In genomic region chr3:52504977-52505376, GRCh38 we compare ENCODE assay signal across 16 cellular contexts. TPM values are rescaled to one million over a fixed set of nuclear protein-coding genes. Genes with fewer than 3 reads are reported as not detected.
A peak's percentile ranks its signal among the peaks of the same experiment; 100 is the strongest.
DNase-seq lines count a peak whose midpoint lies in the region; ATAC-seq and TF ChIP-seq lines count a peak whose summit lies in the region.
"Had no signal": no experiment of that assay in that cellular context is flagged by ENCODE, and none has a peak within 500 bp of the region (broad histone marks: within the 10 kb centered on the region; RNA-seq: fewer than 3 reads in every experiment).

No MANE protein-coding gene starts in this region.

- H3K27ac ChIP-seq in HEK293 (ENCODE audit: extremely low read depth, low read depth, low read length) (no peak overlapping the region), neuronal stem cell (replicated peaks; ENCODE audit: low read length) (no peak overlapping the region), right lobe of liver (no peak overlapping the region), substantia nigra (ENCODE audit: low read depth, low read length, poor library complexity, severe bottlenecking) (no peak overlapping the region)
- H3K27ac ChIP-seq: C4-2B had no signal

- peaks cover 2% of the 10 kb centered on the region for H3K79me1 ChIP-seq in neuronal stem cell (ENCODE audit: low read depth, low read length)

- no peak overlapping the region for H3K23ac ChIP-seq in neuronal stem cell (ENCODE audit: low read depth, low read length, poor library complexity)

- no peak overlapping the region for H3K4me2 ChIP-seq in neuronal stem cell (ENCODE audit: insufficient read depth, low read length, poor library complexity, severe bottlenecking)
- H3K4me2 ChIP-seq: GM23338 had no signal

- no peak overlapping the region for H2AFZ ChIP-seq in neuronal stem cell (ENCODE audit: low read length)
- H2AFZ ChIP-seq: GM23338 had no signal

- TF ChIP-seq CTCF in HEK293 (tag by site-specific recombination; IDR thresholded peaks at IDR 0.05) = no peak
- TF ChIP-seq CTCF in endothelial cell (IDR thresholded peaks at IDR 0.05; ENCODE audit: unreplicated experiment) = no peak
- no peak for TF ChIP-seq CTCF in right lobe of liver (IDR thresholded peaks at IDR 0.05)

- DNase-seq in endothelial cell (ENCODE audit: low spot score) = no peak
- no peak for DNase-seq in neuronal stem cell (ENCODE audit: low spot score)
- no peak for DNase-seq in right lobe of liver
- no peak for DNase-seq in activated CD4-positive, alpha-beta T cell treated with anti-CD3 and anti-CD28 coated beads, Interleukin-2, amount 50 U/mL, for 4 hours
- DNase-seq in substantia nigra (lab: John Stamatoyannopoulos, UW) = no peak
- DNase-seq: Caco-2; CD4-positive, CD25-positive, alpha-beta regulatory T cell; CD8-positive, alpha-beta T cell; DMS153; DND-41 had no signal

- H3K4me3 ChIP-seq in HEK293 (ENCODE audit: low read depth, low read length) (no peak overlapping the region), neuronal stem cell (ENCODE audit: low read length in 2 of 2) (no peak overlapping the region), right lobe of liver (no peak overlapping the region)
- H3K4me3 ChIP-seq: GM23338, HAP-1 had no signal

- TF ChIP-seq POLR2A in right lobe of liver (IDR thresholded peaks at IDR 0.05) = no peak

- H3K4me1 ChIP-seq in HEK293 (ENCODE audit: control insufficient read depth, insufficient read depth, low read length) = no peaks in the 10 kb centered on the region
- H3K4me1 ChIP-seq in neuronal stem cell (ENCODE audit: control insufficient read depth in 2 of 2, insufficient read depth in 1 of 2, low read depth in 1 of 2, low read length in 2 of 2) = peaks cover 0 to 17% of the 10 kb centered on the region in 2 donors
- no peaks in the 10 kb centered on the region for H3K4me1 ChIP-seq in right lobe of liver
- H3K4me1 ChIP-seq: Caco-2, HAP-1 had no signal

- H3K14ac ChIP-seq in neuronal stem cell (ENCODE audit: low read length) = no peak overlapping the region

- no peak overlapping the region for H3K9ac ChIP-seq in neuronal stem cell (ENCODE audit: low read depth, low read length, poor library complexity)

- H3K4me1 Mint-ChIP-seq in endothelial cell (ENCODE audit: unreplicated experiment) = peaks cover 13% of the 10 kb centered on the region
- H3K4me1 Mint-ChIP-seq: CD4-positive, CD25-positive, alpha-beta regulatory T cell had no signal

- no peak for ATAC-seq in right lobe of liver
- ATAC-seq: CD8-positive, alpha-beta T cell; GM23338 had no signal

- H2AK5ac ChIP-seq in neuronal stem cell (ENCODE audit: low read depth, low read length) = peak overlapping the region; percentile 84

- no peak overlapping the region for H3K27ac Mint-ChIP-seq in endothelial cell (ENCODE audit: unreplicated experiment)
- H3K27ac Mint-ChIP-seq: CD4-positive, CD25-positive, alpha-beta regulatory T cell; CD8-positive, alpha-beta T cell; GM23338 had no signal

- H3K36me3 Mint-ChIP-seq in endothelial cell (ENCODE audit: low read depth, unreplicated experiment) = peaks cover 50% of the 10 kb centered on the region
- H3K36me3 Mint-ChIP-seq: CD4-positive, CD25-positive, alpha-beta regulatory T cell; CD8-positive, alpha-beta T cell had no signal

- no peak overlapping the region for H2BK12ac ChIP-seq in neuronal stem cell (ENCODE audit: low read length)

- H2BK15ac ChIP-seq in neuronal stem cell (ENCODE audit: low read length) = peak overlapping the region; percentile 39

- H3K36me3 ChIP-seq in HEK293 (ENCODE audit: control insufficient read depth in 2 of 2, insufficient read depth in 1 of 2, low read length in 2 of 2) (no peaks in the 10 kb centered on the region), neuronal stem cell (replicated peaks in 1 of 2; ENCODE audit: control insufficient read depth in 2 of 2, insufficient read depth in 2 of 2, low read length in 2 of 2) (no peaks in the 10 kb centered on the region), right lobe of liver (peaks cover 0 to 5% (median 0%) of the 10 kb centered on the region in 4 donors)
- H3K36me3 ChIP-seq: HAP-1 had no signal

- no peak overlapping the region for H2BK120ac ChIP-seq in neuronal stem cell (ENCODE audit: low read depth, low read length)

- peak overlapping the region; percentile 37 for H3K4me3 Mint-ChIP-seq in endothelial cell (ENCODE audit: unreplicated experiment)
- H3K4me3 Mint-ChIP-seq: CD4-positive, CD25-positive, alpha-beta regulatory T cell; CD8-positive, alpha-beta T cell; GM23338 had no signal

- H3K27me3 ChIP-seq in neuronal stem cell (ENCODE audit: control insufficient read depth in 3 of 3, insufficient read depth in 3 of 3, low read depth in 1 of 3, low read length in 3 of 3) (peaks cover 0 to 25% (median 0%) of the 10 kb centered on the region in 3 experiments), right lobe of liver (no peaks in the 10 kb centered on the region)

- H4K91ac ChIP-seq in neuronal stem cell (ENCODE audit: low read depth, low read length, poor library complexity) = no peak overlapping the region

- H3K18ac ChIP-seq in neuronal stem cell (ENCODE audit: low read length) = peak overlapping the region; percentile 58

- H3K9me3 ChIP-seq in HEK293 (ENCODE audit: control insufficient read depth, insufficient read depth, low read depth, low read length) = no peaks in the 10 kb centered on the region
- no peaks in the 10 kb centered on the region for H3K9me3 ChIP-seq in neuronal stem cell (replicated peaks in 1 of 2; ENCODE audit: control insufficient read depth in 2 of 2, insufficient read depth in 1 of 2, low read depth in 1 of 2, low read length in 2 of 2)
- H3K9me3 ChIP-seq in right lobe of liver = no peaks in the 10 kb centered on the region
- H3K9me3 ChIP-seq: Caco-2, HAP-1 had no signal

- peaks cover 5% of the 10 kb centered on the region for H3K27me3 Mint-ChIP-seq in endothelial cell (ENCODE audit: unreplicated experiment)
- H3K27me3 Mint-ChIP-seq: CD4-positive, CD25-positive, alpha-beta regulatory T cell had no signal

- no peaks in the 10 kb centered on the region for H3K9me3 Mint-ChIP-seq in endothelial cell (ENCODE audit: unreplicated experiment)
- H3K9me3 Mint-ChIP-seq: CD8-positive, alpha-beta T cell; GM23338 had no signal

- CTCF ChIA-PET in HEK293 (lab: Yijun Ruan, JAX) = no interaction called here

- H3K4ac ChIP-seq in neuronal stem cell (ENCODE audit: low read length) = no peak overlapping the region

- no CpG with 5 or more reads among the region's 10 CpGs for WGBS in neuronal stem cell (ENCODE audit: extremely low coverage in 2 of 2, insufficient read length in 2 of 2, insufficient replicate concordance in 1 of 2), 2 donors
- 81% methylated on average over 6 of the region's 10 CpGs for WGBS in right lobe of liver (ENCODE audit: insufficient coverage, low coverage, low lambda C conversion rate, missing lambda C conversion rate)

- intact Hi-C loops in right lobe of liver (cut with DNase I) = no loop called here

- no peak overlapping the region for H2BK5ac ChIP-seq in neuronal stem cell (ENCODE audit: low read length)

- no peak overlapping the region for H4K8ac ChIP-seq in neuronal stem cell (ENCODE audit: low read depth, low read length)

- POLR2A ChIA-PET in HEK293 (lab: Yijun Ruan, JAX) = interaction anchor here (1.3 kb wide), 1 partner anchor 31 kb away, joined by 5 read pairs; the partner anchor contains the start of gene UQCC5

TF ChIP-seq in HEK293, 187 proteins besides CTCF, POLR2A, EP300 and RAD21 (continues in another document):
- TF ChIP-seq ZNF221 (tag by site-specific recombination; IDR thresholded peaks at IDR 0.05; ENCODE audit: borderline replicate concordance) (no peak), ZNF19 (tag by site-specific recombination; IDR thresholded peaks at IDR 0.05; ENCODE audit: low read depth) (no peak), KLF17 (tag by site-specific recombination; IDR thresholded peaks at IDR 0.05) (no peak), ZNF660 (tag by site-specific recombination; IDR thresholded peaks at IDR 0.05) (no peak), ZNF423 (tag by site-specific recombination; IDR thresholded peaks at IDR 0.05) (no peak), ZFHX2 (tag by site-specific recombination; conservative IDR thresholded peaks at IDR 0.05) (0 out of 2 replicates have a peak, but pooled peaks have one; percentile 10), ZNF791 (tag by site-specific recombination; IDR thresholded peaks at IDR 0.05) (no peak), GLIS1 (tag by site-specific recombination; IDR thresholded peaks at IDR 0.05) (peak; percentile 85), ZNF473 (tag by site-specific recombination; IDR thresholded peaks at IDR 0.05) (no peak), ZNF404 (tag by site-specific recombination; IDR thresholded peaks at IDR 0.05) (no peak), ZIC2 (tag by site-specific recombination; IDR thresholded peaks at IDR 0.05) (peak; percentile 81), KLF9 (tag by site-specific recombination; IDR thresholded peaks at IDR 0.05; ENCODE audit: low read depth) (no peak), ZNF555 (tag by site-specific recombination; conservative IDR thresholded peaks at IDR 0.05) (no peak)

RNA-seq across cellular contexts. Expression of gene STAB1, which starts 9.8 kb away (rescaled TPM):
- total RNA-seq in endothelial cell (ENCODE audit: unreplicated experiment) (866 TPM), right lobe of liver (100 to 1,000 TPM in 3 of 6 experiments, 10 to 100 TPM in 3; 60.7 to 268 (median 92.5) TPM)
- polyA plus RNA-seq in neuronal stem cell (2013, experiment 1 of 2) = 0.10 TPM
- polyA plus RNA-seq in neuronal stem cell (2013, experiment 2 of 2) = 0.03 TPM
- total RNA-seq: H4 had no signal
- polyA plus RNA-seq: CD4-positive, CD25-positive, alpha-beta regulatory T cell had no signal

RNA-seq across cellular contexts. Expression of gene NT5DC2, which starts 28.7 kb away (rescaled TPM):
- 252 TPM for total RNA-seq in endothelial cell (ENCODE audit: unreplicated experiment)
- 246 TPM for polyA plus RNA-seq in neuronal stem cell (2013, experiment 1 of 2)
- polyA plus RNA-seq in neuronal stem cell (2013, experiment 2 of 2) = 233 TPM
- total RNA-seq in right lobe of liver = 10 to 100 TPM in 1 of 6 experiments, 1 to 10 TPM in 5; 1.1 to 12.5 (median 3.9) TPM

RNA-seq across cellular contexts. Expression of gene UQCC5, which starts 31.4 kb away (rescaled TPM):
- total RNA-seq in endothelial cell (ENCODE audit: unreplicated experiment) (13.3 TPM), right lobe of liver (1 to 10 TPM in 5 of 6 experiments, under 1 TPM in 1; 0.81 to 8.3 (median 4.3) TPM)
- polyA plus RNA-seq in neuronal stem cell (2013, experiment 1 of 2) = 41.8 TPM
- 44.8 TPM for polyA plus RNA-seq in neuronal stem cell (2013, experiment 2 of 2)

RNA-seq across cellular contexts. Expression of gene NISCH, which starts 49.6 kb away (rescaled TPM):
- total RNA-seq in endothelial cell (ENCODE audit: unreplicated experiment) (261 TPM), right lobe of liver (10 to 100 TPM; 19.7 to 51.9 (median 30.6) TPM)
- 58.8 TPM for polyA plus RNA-seq in neuronal stem cell (2013, experiment 1 of 2)
- polyA plus RNA-seq in neuronal stem cell (2013, experiment 2 of 2) = 58.4 TPM

RNA-seq across cellular contexts. Expression of gene TNNC1, which starts 51.1 kb away (rescaled TPM):
- total RNA-seq in endothelial cell (ENCODE audit: unreplicated experiment) (0.67 TPM), right lobe of liver (10 to 100 TPM in 1 of 6 experiments, 1 to 10 TPM in 3, under 1 TPM in 2; 0.55 to 12.2 (median 1.3) TPM)
- polyA plus RNA-seq in neuronal stem cell (2013, experiment 1 of 2) = 7.4 TPM
- 6.4 TPM for polyA plus RNA-seq in neuronal stem cell (2013, experiment 2 of 2)
- total RNA-seq: A673 had no signal

Comparison
In these comparisons a context has a peak if more than half of its experiments do, and no peak if none do; other contexts are left out.
1. RNA of gene NT5DC2, which starts 28.7 kb away (total RNA-seq): 252 TPM in endothelial cell (single experiment); 1.1 to 12.5 TPM in right lobe of liver; every median in the first group is over 10 times any median in the second.